Comparison of ENCODE assay signal across 18 cellular contexts in the genomic region with DNA sequence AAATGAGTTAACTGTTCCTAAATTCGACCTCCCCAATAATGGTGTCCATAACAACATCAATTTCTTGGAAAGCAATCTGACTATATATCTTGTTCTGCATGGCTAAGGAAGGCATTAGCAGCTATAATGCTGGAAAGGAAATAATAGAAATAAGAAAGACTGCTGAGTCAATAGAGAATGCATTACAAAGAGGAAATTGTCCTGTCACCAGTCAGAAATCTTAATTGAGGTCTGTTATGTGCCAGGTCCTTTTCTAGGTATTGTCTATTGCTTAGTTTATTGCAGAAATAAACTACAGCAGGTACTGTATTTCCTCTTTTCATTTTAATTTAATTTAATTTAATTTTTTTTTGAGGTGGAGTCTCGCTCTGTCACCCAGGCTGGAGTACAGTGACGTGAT. TPM values are rescaled to one million over a fixed set of nuclear protein-coding genes. Genes with fewer than 3 reads are reported as not detected.
DNase-seq lines count a peak whose midpoint lies in the region; ATAC-seq, FAIRE-seq and TF ChIP-seq lines count a peak whose summit lies in the region.
"Had no signal": no experiment of that assay in that cellular context is flagged by ENCODE, and none has a peak within 500 bp of the region (broad histone marks: within the 10 kb centered on the region; RNA-seq: fewer than 3 reads in every experiment).

No MANE protein-coding gene starts in this region.

- H3K4me3 ChIP-seq in Peyer's patch = no peak overlapping the region
- H3K4me3 ChIP-seq in endothelial cell of umbilical vein (replicated peaks in 1 of 3; ENCODE audit: insufficient read depth in 1 of 3, low read depth in 1 of 3, low read length in 3 of 3) = no peak overlapping the region
- H3K4me3 ChIP-seq: dorsolateral prefrontal cortex, uterus had no signal

- H3K36me3 ChIP-seq in Peyer's patch (no peaks in the 10 kb centered on the region), endothelial cell of umbilical vein (ENCODE audit: control insufficient read depth in 2 of 2, extremely low read depth in 1 of 2, insufficient read depth in 2 of 2, low read length in 2 of 2) (no peaks in the 10 kb centered on the region)
- H3K36me3 ChIP-seq: heart right ventricle, uterus had no signal

- BruUV-seq in endothelial cell of umbilical vein (replicated peaks; lab: Mats Ljungman, UMichigan) = no TSS peak

- no peak for DNase-seq in activated T-cell treated with anti-CD3 and anti-CD28 coated beads, Interleukin-2, amount 50 U/mL, for 72 hours
- no peak for DNase-seq in activated T-cell treated with anti-CD3 and anti-CD28 coated beads, Interleukin-2, amount 50 U/mL, for 1 hour
- DNase-seq in Peyer's patch = no peak
- DNase-seq in endothelial cell of umbilical vein (ENCODE audit: low read depth, low spot score) = peak; percentile 39
- no peak for DNase-seq in foreskin melanocyte
- DNase-seq in GM10248 (ENCODE audit: extremely low spot score) = no peak
- no peak for DNase-seq in left cardiac atrium
- DNase-seq: activated naive CD4-positive, alpha-beta T cell treated with Interleukin-2 at 50 U/mL for 16 hours; dorsolateral prefrontal cortex; heart right ventricle; KG1; NCI-H1105 treated with DMSO at 0.1 percent for 48 hours; NCI-H2227 treated with DMSO at 0.1 percent for 48 hours; stimulated activated naive CD8-positive, alpha-beta T cell treated with anti-CD3 and anti-CD28 coated beads, Interleukin-15, amount 100 ng/mL, for 72 hours; uterus had no signal

- POLR2A ChIA-PET in endothelial cell of umbilical vein (lab: Charles Lee) (no interaction called here), GM10248 (lab: Yijun Ruan, JAX) (no interaction called here)

- no peak for TF ChIP-seq CTCF in Peyer's patch (IDR thresholded peaks at IDR 0.05)
- no peak for TF ChIP-seq CTCF in endothelial cell of umbilical vein (IDR thresholded peaks at IDR 0.05; ENCODE audit: extremely low read depth in 1 of 2, insufficient read depth in 1 of 2, low read depth in 1 of 2, low read length in 2 of 2)
- no peak for TF ChIP-seq CTCF in GM10248 (IDR thresholded peaks at IDR 0.05; ENCODE audit: control extremely low read depth, extremely low read depth, low read depth, missing control alignments)

- H3K9ac ChIP-seq in endothelial cell of umbilical vein (replicated peaks; ENCODE audit: extremely low read depth, insufficient read depth, low read length) = no peak overlapping the region

- no peaks in the 10 kb centered on the region for H3K27me3 Mint-ChIP-seq in activated T-cell treated with anti-CD3 and anti-CD28 coated beads, Interleukin-2, amount 50 U/mL, for 72 hours (ENCODE audit: low read depth)
- H3K27me3 Mint-ChIP-seq in stimulated activated memory B cell treated with anti-CD40 and anti-IgM and Interleukin-4, amounts not matched to agents 10 μg/mL and 1 μg/mL and 100 μg/mL, for 72 hours = no peaks in the 10 kb centered on the region
- H3K27me3 Mint-ChIP-seq: stimulated activated naive CD8-positive, alpha-beta T cell treated with anti-CD3 and anti-CD28 coated beads, Interleukin-15, amount 100 ng/mL, for 72 hours had no signal

- H3K27me3 ChIP-seq in Peyer's patch (no peaks in the 10 kb centered on the region), endothelial cell of umbilical vein (ENCODE audit: control insufficient read depth in 2 of 2, insufficient read depth in 2 of 2, low read length in 2 of 2) (peaks cover 19 to 28% of the 10 kb centered on the region in 2 experiments)
- H3K27me3 ChIP-seq: dorsolateral prefrontal cortex, heart right ventricle, uterus had no signal

- H3K9me3 ChIP-seq in Peyer's patch = no peaks in the 10 kb centered on the region
- H3K9me3 ChIP-seq in endothelial cell of umbilical vein (replicated peaks; ENCODE audit: control insufficient read depth, insufficient read depth, low read length) = no peaks in the 10 kb centered on the region
- H3K9me3 ChIP-seq: heart right ventricle, uterus had no signal

- no peaks in the 10 kb centered on the region for H3K9me1 ChIP-seq in endothelial cell of umbilical vein (replicated peaks; ENCODE audit: control insufficient read depth, extremely low read depth, insufficient read depth, low read length)

- H2AFZ ChIP-seq in endothelial cell of umbilical vein (ENCODE audit: low read depth, low read length) = no peak overlapping the region

- intact Hi-C loops in endothelial cell of umbilical vein (cut with micrococcal nuclease) (loop anchor here (10.0 kb wide), 1 partner anchor 306 kb away; no protein-coding TSS in a partner anchor), left cardiac atrium (cut with DNase I) (no loop called here)

- dilution Hi-C loops in endothelial cell of umbilical vein (cut with MboI; ENCODE audit: extremely low pct_ligation_motif_present, low sequenced_read_pairs) = no loop called here

- no peaks in the 10 kb centered on the region for H4K20me1 ChIP-seq in endothelial cell of umbilical vein (replicated peaks; ENCODE audit: control insufficient read depth, extremely low read depth, insufficient read depth, low read length)

- peaks cover 0 to 61% (median 21%) of the 10 kb centered on the region in 4 donors for H3K4me1 ChIP-seq in Peyer's patch
- H3K4me1 ChIP-seq in endothelial cell of umbilical vein (ENCODE audit: control insufficient read depth, extremely low read depth, insufficient read depth, low read length) = peaks cover 21% of the 10 kb centered on the region

- no peak for ATAC-seq in activated T-cell treated with anti-CD3 and anti-CD28 coated beads, Interleukin-2, amount 50 U/mL, for 72 hours (replicated peaks in 1 of 2)
- no peak for ATAC-seq in stimulated activated memory B cell treated with anti-CD40 and anti-IgM and Interleukin-4, amounts not matched to agents 10 μg/mL and 1 μg/mL and 100 μg/mL, for 72 hours
- no peak for ATAC-seq in left cardiac atrium
- ATAC-seq: heart right ventricle, Right ventricle myocardium inferior had no signal

- H3K79me2 ChIP-seq in endothelial cell of umbilical vein (ENCODE audit: control insufficient read depth, insufficient read depth, low read length) = no peaks in the 10 kb centered on the region

- H3K4me2 ChIP-seq in endothelial cell of umbilical vein (ENCODE audit: insufficient read depth, low read length) = no peak overlapping the region

- H3K9me3 Mint-ChIP-seq in activated T-cell treated with anti-CD3 and anti-CD28 coated beads, Interleukin-2, amount 50 U/mL, for 72 hours = no peaks in the 10 kb centered on the region
- H3K9me3 Mint-ChIP-seq in stimulated activated memory B cell treated with anti-CD40 and anti-IgM and Interleukin-4, amounts not matched to agents 10 μg/mL and 1 μg/mL and 100 μg/mL, for 72 hours = no peaks in the 10 kb centered on the region
- H3K9me3 Mint-ChIP-seq: stimulated activated naive CD8-positive, alpha-beta T cell treated with anti-CD3 and anti-CD28 coated beads, Interleukin-15, amount 100 ng/mL, for 72 hours had no signal

- H3K27ac Mint-ChIP-seq in activated T-cell treated with anti-CD3 and anti-CD28 coated beads, Interleukin-2, amount 50 U/mL, for 72 hours = peak overlapping the region; percentile 68
- peak overlapping the region; percentile 42 for H3K27ac Mint-ChIP-seq in stimulated activated memory B cell treated with anti-CD40 and anti-IgM and Interleukin-4, amounts not matched to agents 10 μg/mL and 1 μg/mL and 100 μg/mL, for 72 hours
- H3K27ac Mint-ChIP-seq: progenitor cell of endocrine pancreas had no signal

- FAIRE-seq in endothelial cell of umbilical vein (lab: Jason Lieb, UNC) = peak; percentile 69

- H3K27ac ChIP-seq in Peyer's patch (peak overlapping the region; percentile 53 to 82 (median 72)), endothelial cell of umbilical vein (ENCODE audit: insufficient read depth, low read depth, low read length) (no peak overlapping the region)
- H3K27ac ChIP-seq: dorsolateral prefrontal cortex, uterus had no signal

- H3K36me3 Mint-ChIP-seq in activated T-cell treated with anti-CD3 and anti-CD28 coated beads, Interleukin-2, amount 50 U/mL, for 72 hours (ENCODE audit: insufficient read depth in 2 of 2) = no peaks in the 10 kb centered on the region
- no peaks in the 10 kb centered on the region for H3K36me3 Mint-ChIP-seq in stimulated activated memory B cell treated with anti-CD40 and anti-IgM and Interleukin-4, amounts not matched to agents 10 μg/mL and 1 μg/mL and 100 μg/mL, for 72 hours

- H3K4me3 Mint-ChIP-seq in activated T-cell treated with anti-CD3 and anti-CD28 coated beads, Interleukin-2, amount 50 U/mL, for 72 hours = peak overlapping the region; percentile 68 to 73
- no peak overlapping the region for H3K4me3 Mint-ChIP-seq in stimulated activated memory B cell treated with anti-CD40 and anti-IgM and Interleukin-4, amounts not matched to agents 10 μg/mL and 1 μg/mL and 100 μg/mL, for 72 hours

- no peak for TF ChIP-seq POLR2A in Peyer's patch (IDR thresholded peaks at IDR 0.05)
- no peak for TF ChIP-seq POLR2A in endothelial cell of umbilical vein (IDR thresholded peaks at IDR 0.05; ENCODE audit: low read depth, low read length)

- CTCF ChIA-PET in endothelial cell of umbilical vein (lab: Charles Lee) (interaction anchor here (0.8 to 1.0 kb wide), 2 partner anchors 35 to 278 kb away, joined by 3 to 4 read pairs; partner anchors contain the start of genes APOD and XXYLT1), GM10248 (lab: Yijun Ruan, JAX) (interaction anchor here (0.8 to 1.8 kb wide), 3 partner anchors 9 to 345 kb away, joined by 3 to 7 read pairs (median 3); no protein-coding TSS in a partner anchor)

- H3K4me1 Mint-ChIP-seq in activated T-cell treated with anti-CD3 and anti-CD28 coated beads, Interleukin-2, amount 50 U/mL, for 72 hours (ENCODE audit: low read depth) = peaks cover 95% of the 10 kb centered on the region
- peaks cover 61% of the 10 kb centered on the region for H3K4me1 Mint-ChIP-seq in stimulated activated memory B cell treated with anti-CD40 and anti-IgM and Interleukin-4, amounts not matched to agents 10 μg/mL and 1 μg/mL and 100 μg/mL, for 72 hours

RNA-seq across cellular contexts. Expression of gene PPP1R2, which starts 5.9 kb away (rescaled TPM):
- 10 to 100 TPM; 68.7 to 71.9 TPM for total RNA-seq in activated T-cell treated with anti-CD3 and anti-CD28 coated beads, Interleukin-2, amount 50 U/mL, for 72 hours
- total RNA-seq in Peyer's patch (10 to 100 TPM; 48.2 to 79.8 (median 66.0) TPM), endothelial cell of umbilical vein (36.2 and 37.3 TPM in 2 replicates), left cardiac atrium (10 to 100 TPM; 38.8 to 53.4 TPM)
- 18.1 and 19.9 TPM in 2 replicates for polyA plus RNA-seq in endothelial cell of umbilical vein
- 13.4 and 17.8 TPM in 2 replicates for polyA plus RNA-seq in endothelial cell of umbilical vein (2011; cell fraction: cytosol; rRNA removed)
- 10.3 and 12.3 TPM in 2 replicates for polyA plus RNA-seq in endothelial cell of umbilical vein (2011; cell fraction: nucleus; rRNA removed)
- 11.7 and 19.1 TPM in 2 replicates for polyA plus RNA-seq in endothelial cell of umbilical vein (2012)
- polyA minus RNA-seq in endothelial cell of umbilical vein = 30.5 and 38.1 TPM in 2 replicates
- 134 TPM for polyA minus RNA-seq in endothelial cell of umbilical vein (2011; cell fraction: cytosol; rRNA and poly(A)+ RNA removed)
- polyA minus RNA-seq in endothelial cell of umbilical vein (2011; cell fraction: nucleus; rRNA and poly(A)+ RNA removed) = 19.8 and 20.5 TPM in 2 replicates

RNA-seq across cellular contexts. Expression of gene APOD, which starts 34.7 kb away (rescaled TPM):
- total RNA-seq in activated T-cell treated with anti-CD3 and anti-CD28 coated beads, Interleukin-2, amount 50 U/mL, for 72 hours = 1 to 10 TPM; 2.4 to 4.3 TPM
- total RNA-seq in Peyer's patch (10 to 100 TPM; 22.3 to 68.2 (median 35.6) TPM), endothelial cell of umbilical vein (1.8 and 2.9 TPM in 2 replicates), left cardiac atrium (100 to 1,000 TPM in 1 of 2 donors, 10 to 100 TPM in 1; 85.0 to 256 TPM)
- 2.2 and 3.1 TPM in 2 replicates for polyA plus RNA-seq in endothelial cell of umbilical vein
- polyA plus RNA-seq in endothelial cell of umbilical vein (2011; cell fraction: cytosol; rRNA removed) = 2.4 and 2.8 TPM in 2 replicates
- polyA plus RNA-seq in endothelial cell of umbilical vein (2011; cell fraction: nucleus; rRNA removed) = 0.18 and 0.41 TPM in 2 replicates
- 5.4 and 6.1 TPM in 2 replicates for polyA plus RNA-seq in endothelial cell of umbilical vein (2012)
- 1.7 and 2.0 TPM in 2 replicates for polyA minus RNA-seq in endothelial cell of umbilical vein
- not detected for polyA minus RNA-seq in endothelial cell of umbilical vein (2011; cell fraction: cytosol; rRNA and poly(A)+ RNA removed)
- 0.63 TPM in 1 of 2 replicates, not detected in the other for polyA minus RNA-seq in endothelial cell of umbilical vein (2011; cell fraction: nucleus; rRNA and poly(A)+ RNA removed)
- total RNA-seq: progenitor cell of endocrine pancreas had no signal
